Comparison of ENCODE assay signal across 22 cellular contexts in the genomic region with DNA sequence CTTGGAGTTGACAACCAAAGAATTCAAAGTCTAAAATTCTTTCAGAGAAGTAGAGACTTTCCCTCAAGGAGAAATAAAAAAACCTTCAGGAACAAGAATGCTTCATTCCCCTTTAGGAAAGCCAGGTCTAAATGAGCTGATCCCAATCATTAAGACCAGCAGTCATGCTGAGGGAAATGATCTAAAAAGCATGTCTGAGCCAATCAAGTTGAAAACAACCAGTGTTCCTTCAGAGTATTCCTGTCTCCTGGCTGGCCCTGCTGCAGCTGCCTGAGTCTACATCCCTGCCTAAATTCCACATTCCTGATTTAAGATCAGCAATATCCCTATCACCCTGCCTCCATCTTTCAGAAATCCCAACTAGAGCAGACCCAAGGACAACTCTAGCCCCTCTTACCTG.
"Had no signal": no experiment of that assay in that cellular context is flagged by ENCODE, and none has a peak within 500 bp of the region (broad histone marks: within the 10 kb centered on the region; RNA-seq: fewer than 3 reads in every experiment).

No MANE protein-coding gene starts in this region.

- DNase-seq: colonic mucosa; cortex of kidney; effector CD8-positive, alpha-beta T cell; erythroblast; esophagus squamous epithelium; foreskin fibroblast; foreskin melanocyte; gastrocnemius medialis; glutamatergic neuron; head of caudate nucleus; heart right ventricle; hippocampal formation; left cardiac atrium; left lung; left ventricle myocardium superior; lower lobe of right lung; mesenchymal stem cell; mucosa of descending colon; naive B cell had no signal

- H3K27me3 ChIP-seq: colonic mucosa, esophagus squamous epithelium, gastrocnemius medialis, heart right ventricle, left lung had no signal

- H3K27ac ChIP-seq: colonic mucosa, epithelial cell of prostate, esophagus squamous epithelium, gastrocnemius medialis, heart right ventricle, left lung, lower lobe of right lung had no signal

- H3K4me3 ChIP-seq: colonic mucosa, esophagus squamous epithelium, gastrocnemius medialis, heart right ventricle, left lung, lower lobe of right lung, mucosa of descending colon had no signal

- H3K36me3 ChIP-seq: colonic mucosa, esophagus squamous epithelium, gastrocnemius medialis, heart right ventricle, left lung, lower lobe of right lung had no signal

- ATAC-seq: esophagus mucosa; gastrocnemius medialis; heart right ventricle; left cardiac atrium; left lung; left ventricle myocardium superior; lower lobe of right lung; mucosa of descending colon; naive thymus-derived CD8-positive, alpha-beta T cell had no signal

- H3K4me1 ChIP-seq: colonic mucosa, esophagus squamous epithelium, gastrocnemius medialis, heart right ventricle, left lung, lower lobe of right lung had no signal

- H3K9me3 ChIP-seq: colonic mucosa, esophagus squamous epithelium, gastrocnemius medialis, lower lobe of right lung, mucosa of descending colon had no signal
